Comparison of ENCODE assay signal across 17 cellular contexts in the genomic region with DNA sequence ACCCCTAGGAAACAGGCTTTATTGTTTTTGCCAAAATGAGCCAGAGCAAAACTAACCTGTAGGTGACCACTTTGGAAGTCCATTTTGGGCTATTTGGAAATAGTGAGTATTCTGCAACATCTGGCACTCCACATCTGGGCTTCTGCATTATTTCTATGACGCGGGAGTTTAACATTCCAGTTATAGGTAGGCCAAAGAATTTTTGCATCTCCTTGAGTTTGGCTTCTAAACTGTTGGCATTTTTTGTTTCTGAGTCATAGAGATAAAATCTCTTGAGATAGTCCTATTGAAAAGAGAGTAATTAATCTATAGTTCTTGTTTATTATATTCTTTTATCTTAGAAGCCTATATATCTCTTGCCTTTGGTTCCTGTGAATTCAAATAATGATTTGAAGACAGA. TPM values are rescaled to one million over a fixed set of nuclear protein-coding genes. Genes with fewer than 3 reads are reported as not detected.
"Had no signal": no experiment of that assay in that cellular context is flagged by ENCODE, and none has a peak within 500 bp of the region (broad histone marks: within the 10 kb centered on the region; RNA-seq: fewer than 3 reads in every experiment).

No MANE protein-coding gene starts in this region.

- H3K4me3 Mint-ChIP-seq: endodermal cell; naive thymus-derived CD8-positive, alpha-beta T cell had no signal

- H3K27ac Mint-ChIP-seq: activated naive CD4-positive, alpha-beta T cell treated with anti-CD3 and anti-CD28 coated beads, Interleukin-2, amount 50 U/mL, for 72 hours; endodermal cell; naive thymus-derived CD8-positive, alpha-beta T cell had no signal

- H3K4me3 ChIP-seq: mucosa of descending colon, thyroid gland, uterus had no signal

- ATAC-seq: activated naive CD4-positive, alpha-beta T cell treated with anti-CD3 and anti-CD28 coated beads, Interleukin-2, amount 50 U/mL, for 72 hours; left colon; naive thymus-derived CD8-positive, alpha-beta T cell had no signal

- DNase-seq: activated CD4-positive, alpha-beta T cell treated with anti-CD3 and anti-CD28 coated beads, Interleukin-2, amount 50 U/mL, for 4 hours; activated CD4-positive, CD25-positive, alpha-beta regulatory T cell treated with anti-CD3 and anti-CD28 coated beads, Interleukin-2, amount 50 U/mL, for 72 hours; activated T-cell treated with anti-CD3 and anti-CD28 coated beads, Interleukin-2, amount 50 U/mL, for 1 hour; amygdala; cerebellar nuclear complex; dermis blood vessel endothelial cell; endodermal cell; glutamatergic neuron; left colon; mammary epithelial cell; mucosa of descending colon; naive thymus-derived CD8-positive, alpha-beta T cell; small intestine; thyroid gland; uterus had no signal

- H3K36me3 ChIP-seq: neutrophil, thyroid gland, uterus had no signal

- H3K27me3 ChIP-seq: neutrophil, thyroid gland, uterus had no signal

- H3K27ac ChIP-seq: neutrophil, thyroid gland, uterus had no signal

- FAIRE-seq: small intestine had no signal

- H3K36me3 Mint-ChIP-seq: activated naive CD4-positive, alpha-beta T cell treated with anti-CD3 and anti-CD28 coated beads, Interleukin-2, amount 50 U/mL, for 72 hours; naive thymus-derived CD8-positive, alpha-beta T cell had no signal

- H3K9me3 Mint-ChIP-seq: activated naive CD4-positive, alpha-beta T cell treated with anti-CD3 and anti-CD28 coated beads, Interleukin-2, amount 50 U/mL, for 72 hours; endodermal cell; naive thymus-derived CD8-positive, alpha-beta T cell had no signal

- H3K4me1 ChIP-seq: thyroid gland, uterus had no signal

- H3K9me3 ChIP-seq: mucosa of descending colon, neutrophil, thyroid gland, uterus had no signal

RNA-seq across cellular contexts. Expression of a gene that starts 2.8 kb away (rescaled TPM):
- total RNA-seq: activated naive CD4-positive, alpha-beta T cell treated with anti-CD3 and anti-CD28 coated beads, Interleukin-2, amount 50 U/mL, for 72 hours; endodermal cell; left colon; mucosa of descending colon; naive thymus-derived CD8-positive, alpha-beta T cell had no signal
- polyA plus RNA-seq: naive thymus-derived CD8-positive, alpha-beta T cell had no signal
